Comparison of ENCODE assay signal across 1 cellular context in the genomic region with DNA sequence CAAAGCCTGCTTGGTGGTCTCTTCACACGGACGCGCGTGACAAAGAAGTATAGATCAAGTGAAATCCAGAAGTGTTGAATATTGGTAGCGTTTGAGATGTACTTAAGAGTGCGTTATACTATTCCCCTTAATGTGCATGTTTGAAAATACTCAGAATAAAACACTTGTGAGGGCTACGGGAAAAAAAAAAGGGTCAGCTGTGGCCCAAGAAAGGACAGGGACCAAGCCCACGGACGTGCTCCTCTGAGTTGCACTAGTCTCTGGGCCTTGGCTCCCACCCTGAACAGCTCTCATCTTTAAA.
TF ChIP-seq lines count a peak whose summit lies in the region.

No MANE protein-coding gene starts in this region.

TF ChIP-seq in liver, 16 proteins besides CTCF, POLR2A, EP300 and RAD21 (continued from another document):
- TF ChIP-seq ZBTB33 (IDR thresholded peaks at IDR 0.05), result no peak
- no peak for TF ChIP-seq ATF3 (IDR thresholded peaks at IDR 0.05)
- no peak for TF ChIP-seq YY1 (IDR thresholded peaks at IDR 0.05)
- no peak for TF ChIP-seq SP1 (IDR thresholded peaks at IDR 0.05)
